In genomic region chr9:135612981-135613910, GRCh38 we compare ENCODE assay signal across 26 cellular contexts. TPM values are rescaled to one million over a fixed set of nuclear protein-coding genes. Genes with fewer than 3 reads are reported as not detected.
"Had no signal": no experiment of that assay in that cellular context is flagged by ENCODE, and none has a peak within 500 bp of the region (broad histone marks: within the 10 kb centered on the region; RNA-seq: fewer than 3 reads in every experiment).

No MANE protein-coding gene starts in this region.

- H3K9me3 ChIP-seq: tibial artery, uterus had no signal

- H3K27me3 Mint-ChIP-seq: activated CD4-positive, alpha-beta memory T cell treated with anti-CD3 and anti-CD28 coated beads for 36 hours had no signal

- H3K36me3 Mint-ChIP-seq: activated CD4-positive, alpha-beta memory T cell treated with anti-CD3 and anti-CD28 coated beads for 36 hours; activated naive CD8-positive, alpha-beta T cell treated with anti-CD3 and anti-CD28 coated beads, Interleukin-2, amount 10 ng/mL, durations not matched to agents 7 days and 5 days had no signal

- H3K36me3 ChIP-seq: cardiac muscle cell, tibial artery, uterus had no signal

- H3K9me3 Mint-ChIP-seq: activated CD4-positive, alpha-beta memory T cell treated with anti-CD3 and anti-CD28 coated beads for 36 hours; activated naive CD8-positive, alpha-beta T cell treated with anti-CD3 and anti-CD28 coated beads, Interleukin-2, amount 10 ng/mL, durations not matched to agents 7 days and 5 days; activated T-helper 2 cell treated with anti-CD3 and anti-CD28 coated beads, Interferon-gamma antibody, Interleukin-2, Interleukin-4, amounts not matched to agents 10 μg/mL and 5 μg/mL and 100 μg/mL, durations not matched to agents 14 hours and 24 hours and 36 hours had no signal

- H3K4me1 Mint-ChIP-seq: activated naive CD8-positive, alpha-beta T cell treated with anti-CD3 and anti-CD28 coated beads, Interleukin-2, amount 10 ng/mL, durations not matched to agents 7 days and 5 days; endodermal cell; nephron had no signal

- H3K4me3 Mint-ChIP-seq: activated CD4-positive, alpha-beta memory T cell treated with anti-CD3 and anti-CD28 coated beads for 36 hours; activated naive CD8-positive, alpha-beta T cell treated with anti-CD3 and anti-CD28 coated beads, Interleukin-2, amount 10 ng/mL, durations not matched to agents 7 days and 5 days; endodermal cell; nephron; WTC11 had no signal

- H3K27ac Mint-ChIP-seq: activated CD4-positive, alpha-beta memory T cell treated with anti-CD3 and anti-CD28 coated beads for 36 hours; activated naive CD8-positive, alpha-beta T cell treated with anti-CD3 and anti-CD28 coated beads, Interleukin-2, amount 10 ng/mL, durations not matched to agents 7 days and 5 days; activated T-helper 2 cell treated with anti-CD3 and anti-CD28 coated beads, Interferon-gamma antibody, Interleukin-2, Interleukin-4, amounts not matched to agents 10 μg/mL and 5 μg/mL and 100 μg/mL, durations not matched to agents 14 hours and 24 hours and 36 hours; endodermal cell; nephron; progenitor cell of endocrine pancreas; WTC11 had no signal

- H3K27me3 ChIP-seq: cardiac muscle cell, foreskin keratinocyte, hepatocyte, uterus had no signal

- DNase-seq: activated CD4-positive, alpha-beta memory T cell treated with anti-CD3 and anti-CD28 coated beads for 36 hours; activated CD4-positive, alpha-beta T cell treated with anti-CD3 and anti-CD28 coated beads for 4 hours; activated naive CD4-positive, alpha-beta T cell treated with Interleukin-2 at 50 U/mL for 16 hours; activated naive CD8-positive, alpha-beta T cell treated with anti-CD3 and anti-CD28 coated beads, Interleukin-2, amount 10 ng/mL, durations not matched to agents 7 days and 5 days; activated T-cell treated with anti-CD3 and anti-CD28 coated beads, Interleukin-2, amount 50 U/mL, for 1 hour; endodermal cell; foreskin keratinocyte; left cardiac atrium; mesendoderm; occipital lobe; stimulated activated CD4-positive, alpha-beta T cell treated with anti-CD3 and anti-CD28 coated beads, Interleukin-12 subunit alpha, Interleukin-12 subunit beta, amount 100 ng/mL, for 4 hours; stimulated activated CD4-positive, alpha-beta T cell treated with anti-CD3 and anti-CD28 coated beads, Interleukin-1b, Interleukin-23, amount 100 ng/mL, for 48 hours; stimulated activated CD8-positive, alpha-beta memory T cell treated with anti-CD3 and anti-CD28 coated beads, Interleukin-4, amount 100 ng/mL, for 48 hours; stimulated activated naive CD4-positive, alpha-beta T cell; uterus had no signal

- H3K4me3 ChIP-seq: cardiac muscle cell, hepatocyte, tibial artery, uterus had no signal

- H3K4me1 ChIP-seq: foreskin keratinocyte, tibial artery, uterus had no signal

- ATAC-seq: foreskin keratinocyte, left cardiac atrium, WTC11 had no signal

- H3K27ac ChIP-seq: cardiac muscle cell, epithelial cell of prostate, foreskin keratinocyte, hepatocyte, tibial artery, uterus had no signal

RNA-seq across cellular contexts. Expression of gene GLT6D1, which starts 26.1 kb away (rescaled TPM):
- total RNA-seq: activated CD4-positive, alpha-beta memory T cell treated with anti-CD3 and anti-CD28 coated beads for 36 hours; activated naive CD8-positive, alpha-beta T cell treated with anti-CD3 and anti-CD28 coated beads, Interleukin-2, amount 10 ng/mL, durations not matched to agents 7 days and 5 days; activated T-helper 2 cell treated with anti-CD3 and anti-CD28 coated beads, Interferon-gamma antibody, Interleukin-2, Interleukin-4, amounts not matched to agents 10 μg/mL and 5 μg/mL and 100 μg/mL, durations not matched to agents 14 hours and 24 hours and 36 hours; cardiac muscle cell; dermis microvascular lymphatic vessel endothelial cell; fibroblast of lung; foreskin keratinocyte; left cardiac atrium; lower leg skin; occipital lobe; progenitor cell of endocrine pancreas; uterus had no signal
- polyA plus RNA-seq: cardiac muscle cell, fibroblast of lung, foreskin keratinocyte, hepatocyte had no signal

RNA-seq across cellular contexts. Expression of gene LCN9, which starts 49.9 kb away (rescaled TPM):
- total RNA-seq: activated CD4-positive, alpha-beta memory T cell treated with anti-CD3 and anti-CD28 coated beads for 36 hours; activated naive CD8-positive, alpha-beta T cell treated with anti-CD3 and anti-CD28 coated beads, Interleukin-2, amount 10 ng/mL, durations not matched to agents 7 days and 5 days; activated T-helper 2 cell treated with anti-CD3 and anti-CD28 coated beads, Interferon-gamma antibody, Interleukin-2, Interleukin-4, amounts not matched to agents 10 μg/mL and 5 μg/mL and 100 μg/mL, durations not matched to agents 14 hours and 24 hours and 36 hours; cardiac muscle cell; dermis microvascular lymphatic vessel endothelial cell; fibroblast of lung; foreskin keratinocyte; left cardiac atrium; lower leg skin; occipital lobe; uterus had no signal
- polyA plus RNA-seq: fibroblast of lung, foreskin keratinocyte had no signal

RNA-seq across cellular contexts. Expression of gene PAEP, which starts 51.7 kb away (rescaled TPM):
- total RNA-seq: activated CD4-positive, alpha-beta memory T cell treated with anti-CD3 and anti-CD28 coated beads for 36 hours; activated naive CD8-positive, alpha-beta T cell treated with anti-CD3 and anti-CD28 coated beads, Interleukin-2, amount 10 ng/mL, durations not matched to agents 7 days and 5 days; activated T-helper 2 cell treated with anti-CD3 and anti-CD28 coated beads, Interferon-gamma antibody, Interleukin-2, Interleukin-4, amounts not matched to agents 10 μg/mL and 5 μg/mL and 100 μg/mL, durations not matched to agents 14 hours and 24 hours and 36 hours; cardiac muscle cell; dermis microvascular lymphatic vessel endothelial cell; endodermal cell; fibroblast of lung; foreskin keratinocyte; hepatocyte; left cardiac atrium; occipital lobe; progenitor cell of endocrine pancreas; uterus; WTC11 had no signal
- polyA plus RNA-seq: cardiac muscle cell, fibroblast of lung, foreskin keratinocyte, hepatocyte had no signal
